ENCODE assay signal across 1 cellular context in the genomic region with DNA sequence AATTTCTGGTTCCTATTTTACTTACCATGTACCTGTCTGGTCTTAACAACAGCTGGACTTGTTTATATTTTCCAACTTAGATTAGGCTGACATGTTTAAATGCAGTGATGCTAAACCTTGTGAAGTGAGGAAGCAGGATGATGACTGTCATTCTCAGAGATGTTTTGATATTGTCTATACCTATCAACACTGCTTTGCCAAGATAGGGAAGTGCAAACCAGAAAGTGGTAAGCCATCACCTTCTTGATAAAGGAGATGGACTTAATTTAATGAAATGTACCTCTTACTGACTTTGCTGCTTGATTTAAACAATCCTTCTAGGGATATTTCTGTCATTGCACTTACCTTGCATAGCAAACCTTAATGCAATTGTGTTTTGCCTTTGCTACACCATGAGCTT.
TF ChIP-seq lines count a peak whose summit lies in the region.

No MANE protein-coding gene starts in this region.

TF ChIP-seq in K562, 482 proteins besides CTCF, POLR2A, EP300 and RAD21:
- peak; percentile 51; the same call in 1 of the 2 replicates for TF ChIP-seq SPI1 (IDR thresholded peaks at IDR 0.05; ENCODE audit: borderline replicate concordance, low read depth, low read length)
- TF ChIP-seq RCOR1 (IDR thresholded peaks at IDR 0.05; ENCODE audit: borderline replicate concordance in 1 of 2, low read depth in 2 of 2, low read length in 2 of 2): 0 out of 4 replicates have a peak, but pooled peaks of 1 of the 2 experiments have one; percentile 7
- TF ChIP-seq, protein P1, sequence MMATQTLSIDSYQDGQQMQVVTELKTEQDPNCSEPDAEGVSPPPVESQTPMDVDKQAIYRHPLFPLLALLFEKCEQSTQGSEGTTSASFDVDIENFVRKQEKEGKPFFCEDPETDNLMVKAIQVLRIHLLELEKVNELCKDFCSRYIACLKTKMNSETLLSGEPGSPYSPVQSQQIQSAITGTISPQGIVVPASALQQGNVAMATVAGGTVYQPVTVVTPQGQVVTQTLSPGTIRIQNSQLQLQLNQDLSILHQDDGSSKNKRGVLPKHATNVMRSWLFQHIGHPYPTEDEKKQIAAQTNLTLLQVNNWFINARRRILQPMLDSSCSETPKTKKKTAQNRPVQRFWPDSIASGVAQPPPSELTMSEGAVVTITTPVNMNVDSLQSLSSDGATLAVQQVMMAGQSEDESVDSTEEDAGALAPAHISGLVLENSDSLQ (IDR thresholded peaks at IDR 0.05): peak; percentile 29; the same call in 1 of the 2 replicates
- no peak for TF ChIP-seq SP1 (CRISPR knock-in tag; IDR thresholded peaks at IDR 0.05)
- peak; percentile 36 for TF ChIP-seq MEIS2 (IDR thresholded peaks at IDR 0.05; ENCODE audit: partially characterized antibody)
- TF ChIP-seq, protein P2, sequence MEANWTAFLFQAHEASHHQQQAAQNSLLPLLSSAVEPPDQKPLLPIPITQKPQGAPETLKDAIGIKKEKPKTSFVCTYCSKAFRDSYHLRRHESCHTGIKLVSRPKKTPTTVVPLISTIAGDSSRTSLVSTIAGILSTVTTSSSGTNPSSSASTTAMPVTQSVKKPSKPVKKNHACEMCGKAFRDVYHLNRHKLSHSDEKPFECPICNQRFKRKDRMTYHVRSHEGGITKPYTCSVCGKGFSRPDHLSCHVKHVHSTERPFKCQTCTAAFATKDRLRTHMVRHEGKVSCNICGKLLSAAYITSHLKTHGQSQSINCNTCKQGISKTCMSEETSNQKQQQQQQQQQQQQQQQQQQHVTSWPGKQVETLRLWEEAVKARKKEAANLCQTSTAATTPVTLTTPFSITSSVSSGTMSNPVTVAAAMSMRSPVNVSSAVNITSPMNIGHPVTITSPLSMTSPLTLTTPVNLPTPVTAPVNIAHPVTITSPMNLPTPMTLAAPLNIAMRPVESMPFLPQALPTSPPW (CRISPR knock-in tag; IDR thresholded peaks at IDR 0.05): no peak
- TF ChIP-seq CTBP1 (IDR thresholded peaks at IDR 0.05; ENCODE audit: borderline replicate concordance): peak; percentile 56; the same call in 1 of the 2 replicates
TF ChIP-seq in K562: peak in this region for 5.
